Comparison of ENCODE assay signal across 19 cellular contexts in the genomic region with DNA sequence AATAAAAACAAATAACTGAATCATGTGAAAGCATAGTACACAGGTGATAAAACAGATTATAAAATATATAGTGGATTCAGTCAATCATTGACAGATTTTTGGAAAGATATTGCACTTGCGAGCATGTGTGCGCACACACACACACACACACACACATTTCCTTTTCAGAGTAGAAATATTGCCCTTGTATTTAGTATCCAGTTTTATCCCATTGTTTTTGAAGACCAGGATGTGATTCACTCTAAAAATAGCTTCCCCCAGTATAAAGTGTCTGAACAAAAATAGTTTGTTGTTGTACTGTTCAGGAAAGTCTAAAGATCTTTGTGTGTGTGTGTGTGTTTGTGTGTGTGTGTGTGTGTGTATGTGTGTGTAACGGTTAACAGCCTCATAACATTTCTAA.
DNase-seq lines count a peak whose midpoint lies in the region; ATAC-seq and TF ChIP-seq lines count a peak whose summit lies in the region.
"Had no signal": no experiment of that assay in that cellular context is flagged by ENCODE, and none has a peak within 500 bp of the region (broad histone marks: within the 10 kb centered on the region; RNA-seq: fewer than 3 reads in every experiment).

No MANE protein-coding gene starts in this region.

- no peak overlapping the region for H2AFZ ChIP-seq in osteoblast (ENCODE audit: low read length)

- no peaks in the 10 kb centered on the region for H3K36me3 ChIP-seq in osteoblast (ENCODE audit: insufficient read depth, low read length)
- H3K36me3 ChIP-seq: BE2C, gastrocnemius medialis, Peyer's patch had no signal

- no peak overlapping the region for H3K27ac ChIP-seq in osteoblast (ENCODE audit: low read depth, low read length)
- H3K27ac ChIP-seq: gastrocnemius medialis had no signal

- ATAC-seq in HG02798 (IDR thresholded peaks at IDR 0.05; ENCODE audit: poor library complexity, unreplicated experiment) = no peak
- ATAC-seq: activated CD8-positive, alpha-beta T cell treated with anti-CD3 and anti-CD28 coated beads for 36 hours had no signal

- no peaks in the 10 kb centered on the region for H3K9me3 Mint-ChIP-seq in endothelial cell (ENCODE audit: unreplicated experiment)
- H3K9me3 Mint-ChIP-seq: activated CD8-positive, alpha-beta T cell treated with anti-CD3 and anti-CD28 coated beads for 36 hours; stimulated activated naive CD8-positive, alpha-beta T cell treated with anti-CD3 and anti-CD28 coated beads, Interleukin-15, Interleukin-2, amounts not matched to agents 100 ng/mL and 50 ng/mL, for 24 hours had no signal

- no peaks in the 10 kb centered on the region for H4K20me1 ChIP-seq in osteoblast (ENCODE audit: insufficient read depth, low read length)

- peaks cover 12% of the 10 kb centered on the region for H3K4me1 Mint-ChIP-seq in endothelial cell (ENCODE audit: unreplicated experiment)

- H3K4me3 ChIP-seq in osteoblast (ENCODE audit: insufficient read depth, low read length) = no peak overlapping the region
- H3K4me3 ChIP-seq: gastrocnemius medialis, Peyer's patch had no signal

- no peaks in the 10 kb centered on the region for H3K36me3 Mint-ChIP-seq in endothelial cell (ENCODE audit: low read depth, unreplicated experiment)

- H3K4me3 Mint-ChIP-seq in endothelial cell (ENCODE audit: unreplicated experiment) = peak overlapping the region; percentile 38
- H3K4me3 Mint-ChIP-seq: activated CD8-positive, alpha-beta T cell treated with anti-CD3 and anti-CD28 coated beads for 36 hours; H9; stimulated activated naive CD8-positive, alpha-beta T cell treated with anti-CD3 and anti-CD28 coated beads, Interleukin-15, Interleukin-2, amounts not matched to agents 100 ng/mL and 50 ng/mL, for 24 hours had no signal

- no peaks in the 10 kb centered on the region for H3K27me3 ChIP-seq in osteoblast (ENCODE audit: insufficient read depth, low read length)
- H3K27me3 ChIP-seq: BE2C, gastrocnemius medialis, Peyer's patch had no signal

- no peak overlapping the region for H3K4me2 ChIP-seq in osteoblast (ENCODE audit: insufficient read depth, low read length)

- peak overlapping the region; percentile 89 for H3K27ac Mint-ChIP-seq in endothelial cell (ENCODE audit: unreplicated experiment)
- H3K27ac Mint-ChIP-seq: activated CD8-positive, alpha-beta T cell treated with anti-CD3 and anti-CD28 coated beads for 36 hours; stimulated activated naive CD8-positive, alpha-beta T cell treated with anti-CD3 and anti-CD28 coated beads, Interleukin-15, Interleukin-2, amounts not matched to agents 100 ng/mL and 50 ng/mL, for 24 hours had no signal

- peaks cover 2% of the 10 kb centered on the region for H3K4me1 ChIP-seq in osteoblast (ENCODE audit: insufficient read depth, low read length)
- H3K4me1 ChIP-seq: BE2C, gastrocnemius medialis, Peyer's patch had no signal

- TF ChIP-seq CTCF in endothelial cell (IDR thresholded peaks at IDR 0.05; ENCODE audit: unreplicated experiment) = no peak
- no peak for TF ChIP-seq CTCF in osteoblast (IDR thresholded peaks at IDR 0.05; ENCODE audit: extremely low read depth, low read depth, low read length)

- no peaks in the 10 kb centered on the region for H3K9me3 ChIP-seq in osteoblast (ENCODE audit: low read depth, low read length)
- H3K9me3 ChIP-seq: BE2C, gastrocnemius medialis, Peyer's patch had no signal

- H3K27me3 Mint-ChIP-seq in endothelial cell (ENCODE audit: unreplicated experiment) = no peaks in the 10 kb centered on the region
- H3K27me3 Mint-ChIP-seq: activated CD8-positive, alpha-beta T cell treated with anti-CD3 and anti-CD28 coated beads for 36 hours; stimulated activated naive CD8-positive, alpha-beta T cell treated with anti-CD3 and anti-CD28 coated beads, Interleukin-15, Interleukin-2, amounts not matched to agents 100 ng/mL and 50 ng/mL, for 24 hours had no signal

- H3K79me2 ChIP-seq in osteoblast (ENCODE audit: insufficient read depth, low read length) = no peaks in the 10 kb centered on the region

- DNase-seq in DMS53 (lab: John Stamatoyannopoulos, UW) = peak; percentile 52
- DNase-seq in M059J (ENCODE audit: low read depth) = peak; percentile 16
- no peak for DNase-seq in endothelial cell (ENCODE audit: low spot score)
- DNase-seq in lung microvascular endothelial cell (ENCODE audit: low read depth in 2 of 2) = peak; percentile 97
- DNase-seq in germinal center (ENCODE audit: low spot score) = no peak
- DNase-seq in osteoblast (ENCODE audit: insufficient read length, low spot score, missing footprints) = no peak
- DNase-seq in putamen (ENCODE audit: low spot score) = no peak
- DNase-seq: activated CD8-positive, alpha-beta T cell treated with anti-CD3 and anti-CD28 coated beads for 36 hours; activated effector memory CD4-positive, alpha-beta T cell treated with anti-CD3 and anti-CD28 coated beads, Interleukin-2, amount 50 U/mL, for 16 hours; BE2C; DND-41; gastrocnemius medialis; H9; left cardiac atrium; NCI-H1092; NCI-H510A; Peyer's patch had no signal

Comparison
In these comparisons a context has a peak if more than half of its experiments do, and no peak if none do; other contexts are left out.
1. DNase-seq: peak in DMS53 (single experiment), M059J (single experiment) and lung microvascular endothelial cell (2 of 2); none in endothelial cell (single experiment), germinal center (single experiment), osteoblast (single experiment) and putamen (single experiment).